Comparison of ENCODE assay signal across 1 cellular context in the genomic region with DNA sequence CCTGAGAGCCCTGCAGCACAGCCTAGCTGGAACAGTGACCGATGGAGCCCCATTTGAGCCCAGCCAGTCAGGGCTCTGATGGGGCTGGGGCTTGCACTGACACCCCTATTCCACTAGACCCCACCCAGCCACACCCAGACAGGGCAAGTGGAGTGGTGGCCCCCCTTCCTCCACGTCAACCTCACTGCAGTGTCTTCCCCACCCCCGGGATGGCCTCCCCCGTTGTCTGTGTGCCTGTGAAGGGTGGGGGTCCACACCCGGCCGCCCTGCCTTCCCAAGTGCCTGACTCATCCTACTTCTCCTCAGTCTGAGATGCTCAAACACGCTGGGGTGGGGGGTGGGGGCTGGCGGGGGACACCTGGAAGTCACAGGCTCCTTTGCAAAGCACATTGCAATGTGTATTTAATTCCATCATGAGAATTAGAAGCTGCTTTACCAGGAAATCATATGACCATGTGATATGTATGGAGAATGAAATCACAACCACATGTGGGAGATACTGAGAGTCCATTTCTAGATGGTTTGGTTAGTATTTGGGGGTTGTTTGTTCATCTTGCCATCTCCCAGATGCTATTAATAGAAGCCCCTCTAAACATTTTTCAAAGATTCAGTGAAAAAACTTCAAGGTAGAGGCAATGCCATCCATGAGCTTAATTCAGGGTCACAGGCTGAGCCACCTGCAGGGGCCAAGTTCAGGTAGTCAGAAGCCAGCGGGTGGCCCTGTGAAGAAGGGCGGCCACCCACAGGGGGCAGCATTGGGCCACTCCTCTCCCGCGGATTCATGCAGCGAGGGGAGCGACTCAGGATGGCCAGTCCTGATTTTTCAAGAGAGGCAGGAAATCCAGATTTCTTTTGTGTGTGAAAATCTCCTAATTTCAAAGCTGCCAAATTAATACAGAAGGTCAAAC.
TF ChIP-seq lines count a peak whose summit lies in the region.

No MANE protein-coding gene starts in this region.

TF ChIP-seq in GM12878, 131 proteins besides CTCF, POLR2A, EP300 and RAD21:
- TF ChIP-seq ZSCAN29 (IDR thresholded peaks at IDR 0.05) (no peak), TAF1 (IDR thresholded peaks at IDR 0.05; ENCODE audit: borderline replicate concordance, low read depth, low read length) (no peak), SMC3 (IDR thresholded peaks at IDR 0.05; ENCODE audit: borderline replicate concordance, low read length) (peak; percentile 59), YY1 (IDR thresholded peaks at IDR 0.05; ENCODE audit: low read depth, low read length) (0 out of 2 replicates have a peak, but pooled peaks have one; percentile 12)
